ENCODE assay signal across 16 cellular contexts in the genomic region with DNA sequence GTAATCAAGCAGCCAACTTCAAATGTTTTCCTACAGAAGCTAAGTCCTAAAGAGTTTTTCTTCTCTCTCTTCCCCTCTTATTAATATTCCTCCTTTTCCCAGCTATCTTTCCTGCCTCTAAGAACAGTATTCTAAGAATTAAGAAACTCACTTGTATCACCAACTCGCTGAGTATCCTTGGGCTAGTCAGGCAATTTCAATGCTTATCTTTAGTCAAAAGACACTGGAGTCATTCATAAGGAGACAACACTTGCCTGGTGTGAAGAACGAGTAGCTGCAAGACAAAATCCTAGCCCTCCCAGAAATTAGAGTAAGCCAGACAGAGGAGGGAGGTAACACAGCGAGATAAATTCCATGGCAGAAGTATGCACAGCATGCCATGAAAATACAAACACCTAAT. TPM values are rescaled to one million over a fixed set of nuclear protein-coding genes. Genes with fewer than 3 reads are reported as not detected.
A peak's percentile ranks its signal among the peaks of the same experiment; 100 is the strongest.
DNase-seq lines count a peak whose midpoint lies in the region; ATAC-seq and TF ChIP-seq lines count a peak whose summit lies in the region.
"Had no signal": no experiment of that assay in that cellular context is flagged by ENCODE, and none has a peak within 500 bp of the region (broad histone marks: within the 10 kb centered on the region; RNA-seq: fewer than 3 reads in every experiment).

No MANE protein-coding gene starts in this region.

- H3K4me3 ChIP-seq in HEK293 (ENCODE audit: low read depth, low read length) (no peak overlapping the region), SK-N-MC (no peak overlapping the region), gastrocnemius medialis (no peak overlapping the region), brain microvascular endothelial cell (ENCODE audit: low read depth, low read length) (no peak overlapping the region)

- TF ChIP-seq POLR2A in gastrocnemius medialis (IDR thresholded peaks at IDR 0.05) = no peak

- H3K27me3 ChIP-seq in gastrocnemius medialis (no peaks in the 10 kb centered on the region), brain microvascular endothelial cell (replicated peaks) (no peaks in the 10 kb centered on the region)

- H3K9ac ChIP-seq in SK-N-MC (ENCODE audit: insufficient read length) = no peak overlapping the region
- H3K9ac ChIP-seq: KMS-11 had no signal

- in situ Hi-C loops in gastrocnemius medialis (cut with MboI; ENCODE audit: low sequenced_read_pairs in 4 of 4) (no loop called here), brain microvascular endothelial cell (cut with HindIII; ENCODE audit: low pct_ligation_motif_present, low sequenced_read_pairs) (loop anchor here (25.0 kb wide), 1 partner anchor 246 kb away; no protein-coding TSS in a partner anchor)

- H3K27ac ChIP-seq in HEK293 (ENCODE audit: extremely low read depth, low read depth, low read length) = peak overlapping the region; percentile 30; the same call in 1 of the 2 replicates
- 0 out of 2 replicates have a peak overlapping the region, but pooled peaks have one; percentile 13 for H3K27ac ChIP-seq in SK-N-MC
- peak overlapping the region; percentile 57 to 94 (median 90) for H3K27ac ChIP-seq in gastrocnemius medialis
- H3K27ac ChIP-seq in brain microvascular endothelial cell = no peak overlapping the region
- H3K27ac ChIP-seq: KMS-11 had no signal

- H3K27ac Mint-ChIP-seq in immature natural killer cell = peak overlapping the region in 5 of 6 donors; percentile 8 to 55 (median 30)

- POLR2A ChIA-PET in HEK293 (lab: Yijun Ruan, JAX) = no interaction called here

- H3K27me3 Mint-ChIP-seq in immature natural killer cell (ENCODE audit: low read depth in 3 of 3) = no peaks in the 10 kb centered on the region

- peaks cover 52% of the 10 kb centered on the region for H3K4me1 ChIP-seq in HEK293 (ENCODE audit: control insufficient read depth, insufficient read depth, low read length)
- peaks cover 79% of the 10 kb centered on the region in 2 donors for H3K4me1 ChIP-seq in gastrocnemius medialis

- ATAC-seq in gastrocnemius medialis = no peak
- no peak for ATAC-seq in HG03139 (IDR thresholded peaks at IDR 0.05; ENCODE audit: unreplicated experiment)
- no peak for ATAC-seq in HG02938 (IDR thresholded peaks at IDR 0.05; ENCODE audit: unreplicated experiment)

- intact Hi-C loops in gastrocnemius medialis (cut with DNase I; ENCODE audit: low total_unique reads) = no loop called here

- peaks cover 73 to 95% of the 10 kb centered on the region in 2 donors for H3K4me1 Mint-ChIP-seq in immature natural killer cell

- H3K36me3 Mint-ChIP-seq in immature natural killer cell = no peaks in the 10 kb centered on the region

- DNase-seq in SK-N-MC (ENCODE audit: low read depth, low spot score) = no peak
- no peak for DNase-seq in immature natural killer cell
- no peak for DNase-seq in gastrocnemius medialis
- no peak for DNase-seq in amniotic stem cell (lab: John Stamatoyannopoulos, UW)
- DNase-seq in brain microvascular endothelial cell = no peak
- DNase-seq: activated CD8-positive, alpha-beta memory T cell treated with anti-CD3 and anti-CD28 coated beads, Interleukin-2, amount 50 U/mL, for 48 hours; midbrain; NCI-H187 treated with DMSO at 0.1 percent for 48 hours; NCI-H774; SHP77 treated with DMSO at 0.1 percent for 48 hours; stimulated activated naive CD4-positive, alpha-beta T cell had no signal

- H3K9me3 ChIP-seq in HEK293 (ENCODE audit: control insufficient read depth, insufficient read depth, low read depth, low read length) = no peaks in the 10 kb centered on the region
- H3K9me3 ChIP-seq in SK-N-MC (ENCODE audit: low read depth, low read length) = no peaks in the 10 kb centered on the region
- no peaks in the 10 kb centered on the region for H3K9me3 ChIP-seq in gastrocnemius medialis

- CTCF ChIA-PET in HEK293 (lab: Yijun Ruan, JAX) = no interaction called here

- H3K36me3 ChIP-seq in HEK293 (ENCODE audit: control insufficient read depth in 2 of 2, insufficient read depth in 1 of 2, low read length in 2 of 2) = no peaks in the 10 kb centered on the region; a peak in 1 of 3 replicates
- no peaks in the 10 kb centered on the region for H3K36me3 ChIP-seq in SK-N-MC (ENCODE audit: insufficient read depth, low read length)
- no peaks in the 10 kb centered on the region for H3K36me3 ChIP-seq in gastrocnemius medialis
- H3K36me3 ChIP-seq in brain microvascular endothelial cell (replicated peaks) = no peaks in the 10 kb centered on the region

- H3K4me3 Mint-ChIP-seq in immature natural killer cell = peak overlapping the region in 1 of 5 donors; percentile 15
- H3K4me3 Mint-ChIP-seq: CD14-positive monocyte had no signal

- no peaks in the 10 kb centered on the region for H3K9me3 Mint-ChIP-seq in immature natural killer cell

- TF ChIP-seq CTCF in HEK293 (tag by site-specific recombination; IDR thresholded peaks at IDR 0.05) = no peak
- no peak for TF ChIP-seq CTCF in gastrocnemius medialis (IDR thresholded peaks at IDR 0.05 in 4 of 5, conservative IDR thresholded peaks at IDR 0.05 in 1 of 5)
- no peak for TF ChIP-seq CTCF in brain microvascular endothelial cell (IDR thresholded peaks at IDR 0.05; ENCODE audit: low read depth, low read length, missing control alignments)

TF ChIP-seq in HEK293, 187 proteins besides CTCF, POLR2A, EP300 and RAD21:
- TF ChIP-seq, protein P1, sequence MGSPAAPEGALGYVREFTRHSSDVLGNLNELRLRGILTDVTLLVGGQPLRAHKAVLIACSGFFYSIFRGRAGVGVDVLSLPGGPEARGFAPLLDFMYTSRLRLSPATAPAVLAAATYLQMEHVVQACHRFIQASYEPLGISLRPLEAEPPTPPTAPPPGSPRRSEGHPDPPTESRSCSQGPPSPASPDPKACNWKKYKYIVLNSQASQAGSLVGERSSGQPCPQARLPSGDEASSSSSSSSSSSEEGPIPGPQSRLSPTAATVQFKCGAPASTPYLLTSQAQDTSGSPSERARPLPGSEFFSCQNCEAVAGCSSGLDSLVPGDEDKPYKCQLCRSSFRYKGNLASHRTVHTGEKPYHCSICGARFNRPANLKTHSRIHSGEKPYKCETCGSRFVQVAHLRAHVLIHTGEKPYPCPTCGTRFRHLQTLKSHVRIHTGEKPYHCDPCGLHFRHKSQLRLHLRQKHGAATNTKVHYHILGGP (tag by site-specific recombination; IDR thresholded peaks at IDR 0.05) = peak; percentile 5; the same call in 1 of the 2 replicates
- TF ChIP-seq GLIS1 (tag by site-specific recombination; IDR thresholded peaks at IDR 0.05) = no peak
- no peak for TF ChIP-seq ZSCAN30 (tag by site-specific recombination; IDR thresholded peaks at IDR 0.05)
- TF ChIP-seq ZNF174 (tag by site-specific recombination; IDR thresholded peaks at IDR 0.05) = no peak

RNA-seq across cellular contexts. Expression of gene VGLL4, which starts 10.7 kb away (rescaled TPM):
- polyA plus RNA-seq in immature natural killer cell = 10 to 100 TPM; 11.9 to 44.4 (median 25.6) TPM
- total RNA-seq in gastrocnemius medialis = 10 to 100 TPM in 3 of 4 donors, 1 to 10 TPM in 1; 8.9 to 20.9 (median 12.8) TPM
